8 cellular contexts compared by ENCODE assay signal in genomic region chr10:42933454-42934340, GRCh38.
A peak's percentile ranks its signal among the peaks of the same experiment; 100 is the strongest.
DNase-seq lines count a peak whose midpoint lies in the region; ATAC-seq and TF ChIP-seq lines count a peak whose summit lies in the region.

No MANE protein-coding gene starts in this region.

- no peak overlapping the region for H3K27ac Mint-ChIP-seq in osteocyte (ENCODE audit: unreplicated experiment)

- peaks cover 23% of the 10 kb centered on the region for H3K27me3 Mint-ChIP-seq in osteocyte (ENCODE audit: unreplicated experiment)

- H3K9me2 ChIP-seq in Karpas-422 (replicated peaks; ENCODE audit: insufficient read depth, low read length) = no peaks in the 10 kb centered on the region

- peaks cover 19% of the 10 kb centered on the region; the same call in 1 of the 2 replicates for H3K4me1 ChIP-seq in HUES6 (ENCODE audit: control insufficient read depth, insufficient read depth, low read length)
- H3K4me1 ChIP-seq in Karpas-422 (ENCODE audit: low read length) = no peaks in the 10 kb centered on the region

- H3K27me3 ChIP-seq in HUES6 (ENCODE audit: control insufficient read depth, insufficient read depth, low read length) (peaks cover 55% of the 10 kb centered on the region), Karpas-422 (ENCODE audit: low read length) (no peaks in the 10 kb centered on the region)

- H3K27ac ChIP-seq in HUES6 (ENCODE audit: low read depth, low read length) (no peak overlapping the region), Karpas-422 (ENCODE audit: low read length) (no peak overlapping the region)

- H3K9me3 ChIP-seq in HUES6 (ENCODE audit: control insufficient read depth, insufficient read depth, low read depth, low read length) (no peaks in the 10 kb centered on the region), Karpas-422 (ENCODE audit: low read length) (no peaks in the 10 kb centered on the region)

- TF ChIP-seq CTCF in GM10266 (IDR thresholded peaks at IDR 0.05; ENCODE audit: control insufficient read depth, insufficient read depth, low read depth, missing control alignments) = no peak
- TF ChIP-seq CTCF in osteocyte (IDR thresholded peaks at IDR 0.05) = no peak

- intact Hi-C loops in cardiac septum (cut with DNase I) = no loop called here

- H4K20me1 ChIP-seq in Karpas-422 (ENCODE audit: insufficient read depth, low read depth, low read length) = no peaks in the 10 kb centered on the region

- no peak overlapping the region for H2AFZ ChIP-seq in Karpas-422 (ENCODE audit: low read length)

- H3K4me2 ChIP-seq in Karpas-422 (ENCODE audit: low read depth, low read length, poor library complexity, severe bottlenecking) = no peak overlapping the region

- H3K9ac ChIP-seq in HUES6 (ENCODE audit: low read length) = peak overlapping the region; percentile 47
- no peak overlapping the region for H3K9ac ChIP-seq in Karpas-422 (ENCODE audit: low read length)

- no peaks in the 10 kb centered on the region for H3K36me3 Mint-ChIP-seq in osteocyte (ENCODE audit: unreplicated experiment)

- H3K36me3 ChIP-seq in HUES6 (ENCODE audit: control insufficient read depth, insufficient read depth, low read length) = no peaks in the 10 kb centered on the region
- no peaks in the 10 kb centered on the region for H3K36me3 ChIP-seq in Karpas-422 (ENCODE audit: insufficient read depth, low read length)

- H3K4me1 Mint-ChIP-seq in osteocyte (ENCODE audit: unreplicated experiment) = peaks cover 3% of the 10 kb centered on the region

- H3K4me3 ChIP-seq in HUES6 (ENCODE audit: low read depth, low read length) = peak overlapping the region; percentile 80
- H3K4me3 ChIP-seq in Karpas-422 (ENCODE audit: low read length) = no peak overlapping the region

- ATAC-seq in GM19452 (IDR thresholded peaks at IDR 0.05; ENCODE audit: unreplicated experiment) = no peak

- no peak overlapping the region for H3K4me3 Mint-ChIP-seq in osteocyte (ENCODE audit: unreplicated experiment)

- peak; percentile 17 for DNase-seq in activated CD4-positive, alpha-beta T cell treated with anti-CD3 and anti-CD28 coated beads for 48 hours
- DNase-seq in cardiac septum (ENCODE audit: low spot score) (peak; percentile 73), retina (peak; percentile 65), GM10266 (ENCODE audit: extremely low spot score) (no peak), Karpas-422 (no peak), osteocyte (ENCODE audit: extremely low spot score, unreplicated experiment) (no peak)

- H3K9me3 Mint-ChIP-seq in osteocyte (ENCODE audit: unreplicated experiment) = no peaks in the 10 kb centered on the region

- H3K79me2 ChIP-seq in Karpas-422 (ENCODE audit: low read length) = no peaks in the 10 kb centered on the region

Comparison
In these comparisons a context has a peak if more than half of its experiments do, and no peak if none do; other contexts are left out.
1. DNase-seq: peak in activated CD4-positive, alpha-beta T cell treated with anti-CD3 and anti-CD28 coated beads for 48 hours (single experiment), cardiac septum (single experiment) and retina (single experiment); none in GM10266 (single experiment), Karpas-422 (single experiment) and osteocyte (single experiment).